8 cellular contexts compared by ENCODE assay signal in genomic region chr11:105034494-105035261, GRCh38. TPM values are rescaled to one million over a fixed set of nuclear protein-coding genes. Genes with fewer than 3 reads are reported as not detected.
DNase-seq lines count a peak whose midpoint lies in the region; ATAC-seq, FAIRE-seq and TF ChIP-seq lines count a peak whose summit lies in the region.
"Not testable (repeated sequence)": the region's sequence is repeated elsewhere in the genome, so short reads cannot be mapped to it uniquely, and the experiment has no call there.

TSS of gene CASP1 (minus strand) at chr11:105035144. CDS start at chr11:105035113, 31 bp downstream.

- not testable (repeated sequence) for H3K9me3 Mint-ChIP-seq in activated CD8-positive, alpha-beta T cell treated with anti-CD3 and anti-CD28 coated beads, Interleukin-2, amount 10 ng/mL, durations not matched to agents 7 days and 5 days (ENCODE audit: insufficient read depth); dendritic cell treated with granulocyte-macrophage colony-stimulating factor and Interleukin-4, amounts not matched to agents 40 ng/mL and 50 ng/mL, for 4 days

- peak within 1 kb of the TSS; percentile 93 for H3K27ac Mint-ChIP-seq in activated CD8-positive, alpha-beta T cell treated with anti-CD3 and anti-CD28 coated beads, Interleukin-2, amount 10 ng/mL, durations not matched to agents 7 days and 5 days
- peak within 1 kb of the TSS; percentile 96 for H3K27ac Mint-ChIP-seq in dendritic cell treated with granulocyte-macrophage colony-stimulating factor and Interleukin-4, amounts not matched to agents 40 ng/mL and 50 ng/mL, for 4 days

- not testable (repeated sequence) for H3K9ac ChIP-seq in HepG2 (ENCODE audit: insufficient read depth, low read depth, low read length); smooth muscle cell (ENCODE audit: low read depth)

- not testable (repeated sequence) for H3K36me3 ChIP-seq in BJ (ENCODE audit: control insufficient read depth, insufficient read depth, low read length); HepG2 (replicated peaks in 1 of 2; ENCODE audit: control insufficient read depth in 1 of 2, insufficient read depth in 2 of 2, low read length in 2 of 2); smooth muscle cell (ENCODE audit: low read depth)

- not testable (repeated sequence) for TF ChIP-seq POLR2A in HepG2 (IDR thresholded peaks at IDR 0.05; ENCODE audit: insufficient read depth in 1 of 2, low read depth in 2 of 2, low read length in 2 of 2)

- H3K9me3 ChIP-seq in HepG2 (ENCODE audit: low read length); smooth muscle cell (replicated peaks; ENCODE audit: low read depth): not testable (repeated sequence)

- H3K4me3 Mint-ChIP-seq in activated CD8-positive, alpha-beta T cell treated with anti-CD3 and anti-CD28 coated beads, Interleukin-2, amount 10 ng/mL, durations not matched to agents 7 days and 5 days, result peak within 1 kb of the TSS; percentile 87
- peak within 1 kb of the TSS; percentile 88 for H3K4me3 Mint-ChIP-seq in dendritic cell treated with granulocyte-macrophage colony-stimulating factor and Interleukin-4, amounts not matched to agents 40 ng/mL and 50 ng/mL, for 4 days

- H3K4me3 ChIP-seq in BJ (ENCODE audit: low read depth, low read length) (peak within 1 kb of the TSS; percentile 42), smooth muscle cell (peak within 1 kb of the TSS; percentile 16)
- H3K4me3 ChIP-seq in HepG2 (replicated peaks in 1 of 3; ENCODE audit: insufficient read depth in 1 of 3, low read depth in 2 of 3, low read length in 3 of 3), result not testable (repeated sequence)

- not testable (repeated sequence) for H3F3A ChIP-seq in smooth muscle cell (ENCODE audit: low read depth)

- H3K27me3 ChIP-seq in BJ (ENCODE audit: control insufficient read depth, insufficient read depth, low read length); HepG2 (ENCODE audit: control insufficient read depth in 1 of 2, insufficient read depth in 2 of 2, low read length in 2 of 2); smooth muscle cell (ENCODE audit: low read depth): not testable (repeated sequence)

- H2AFZ ChIP-seq in HepG2 (ENCODE audit: low read length), result not testable (repeated sequence)
- peak within 1 kb of the TSS; percentile 78 for H2AFZ ChIP-seq in smooth muscle cell (ENCODE audit: low read depth)

- TF ChIP-seq EP300 in HepG2 (IDR thresholded peaks at IDR 0.05; ENCODE audit: low read depth in 2 of 2, low read length in 2 of 2); HepG2 (CRISPR knock-in tag; IDR thresholded peaks at IDR 0.05; ENCODE audit: borderline replicate concordance): not testable (repeated sequence)

- CTCF ChIA-PET in BJ (lab: Yijun Ruan, JAX); HepG2 (lab: Yijun Ruan, JAX; ENCODE audit: low intra/inter-chr PET ratio, low total read pairs): not testable (repeated sequence)
- CTCF ChIA-PET in activated CD8-positive, alpha-beta T cell treated with anti-CD3 and anti-CD28 coated beads, Interleukin-2, amount 10 ng/mL, durations not matched to agents 7 days and 5 days (lab: Charles Lee), result interaction anchor here (1.2 kb wide), 1 partner anchor 425 kb away, joined by 3 read pairs; no protein-coding TSS in a partner anchor

- H3K4me2 ChIP-seq in HepG2 (ENCODE audit: low read depth, low read length), result peak within 1 kb of the TSS; percentile 41
- peak within 1 kb of the TSS; percentile 59 for H3K4me2 ChIP-seq in smooth muscle cell

- TF ChIP-seq RAD21 in HepG2 (CRISPR knock-in tag; IDR thresholded peaks at IDR 0.05), result not testable (repeated sequence)

- not testable (repeated sequence) for H3K27ac ChIP-seq in HepG2 (ENCODE audit: extremely low read length, insufficient read depth, low read length); smooth muscle cell (ENCODE audit: low read depth)

- TF ChIP-seq CTCF in BJ (IDR thresholded peaks at IDR 0.05; ENCODE audit: insufficient read depth, low read depth, low read length); HepG2 (CRISPR knock-in tag; IDR thresholded peaks at IDR 0.05); smooth muscle cell (IDR thresholded peaks at IDR 0.05; ENCODE audit: borderline replicate concordance, insufficient read depth, poor library complexity, severe bottlenecking): not testable (repeated sequence)

- intact Hi-C loops in dendritic cell treated with granulocyte-macrophage colony-stimulating factor and Interleukin-4, amounts not matched to agents 40 ng/mL and 50 ng/mL, for 4 days (cut with micrococcal nuclease), result loop anchor here (5.0 to 10.0 kb wide), 2 partner anchors 150 to 192 kb away; no protein-coding TSS in a partner anchor
- intact Hi-C loops in HepG2 (cut with micrococcal nuclease; ENCODE audit: unreplicated experiment), result not testable (repeated sequence)

- peaks cover 36% of the 10 kb centered on the region for H3K4me1 Mint-ChIP-seq in activated CD8-positive, alpha-beta T cell treated with anti-CD3 and anti-CD28 coated beads, Interleukin-2, amount 10 ng/mL, durations not matched to agents 7 days and 5 days (ENCODE audit: low read depth)
- peaks cover 63% of the 10 kb centered on the region for H3K4me1 Mint-ChIP-seq in dendritic cell treated with granulocyte-macrophage colony-stimulating factor and Interleukin-4, amounts not matched to agents 40 ng/mL and 50 ng/mL, for 4 days (ENCODE audit: low read depth)

- H3K79me2 ChIP-seq in HepG2 (ENCODE audit: insufficient read depth, low read length); smooth muscle cell (ENCODE audit: low read depth): not testable (repeated sequence)

- not testable (repeated sequence) for H3K27me3 Mint-ChIP-seq in activated CD8-positive, alpha-beta T cell treated with anti-CD3 and anti-CD28 coated beads, Interleukin-2, amount 10 ng/mL, durations not matched to agents 7 days and 5 days (ENCODE audit: low read depth); dendritic cell treated with granulocyte-macrophage colony-stimulating factor and Interleukin-4, amounts not matched to agents 40 ng/mL and 50 ng/mL, for 4 days

- in situ Hi-C loops in HepG2 (cut with HindIII; ENCODE audit: extremely low pct_ligation_motif_present, low pct_unique_long_range_greater_than_20kb), result not testable (repeated sequence)

- peaks cover 13% of the 10 kb centered on the region for H3K4me1 ChIP-seq in HepG2 (ENCODE audit: insufficient read depth, low read length)
- not testable (repeated sequence) for H3K4me1 ChIP-seq in smooth muscle cell (ENCODE audit: low read depth)

- ATAC-seq in GM19324 (IDR thresholded peaks at IDR 0.05; ENCODE audit: low FRiP score, unreplicated experiment), result peak; percentile 95
- ATAC-seq in HG02973 (IDR thresholded peaks at IDR 0.05; ENCODE audit: unreplicated experiment), result peak; percentile 94
- ATAC-seq in activated CD8-positive, alpha-beta T cell treated with anti-CD3 and anti-CD28 coated beads, Interleukin-2, amount 10 ng/mL, durations not matched to agents 7 days and 5 days, result peak; percentile 87
- peak; percentile 50; the same call in 2 of the 3 replicates for ATAC-seq in HepG2

- POLR2A ChIA-PET in BJ (lab: Charles Lee); activated CD8-positive, alpha-beta T cell treated with anti-CD3 and anti-CD28 coated beads, Interleukin-2, amount 10 ng/mL, durations not matched to agents 7 days and 5 days (lab: Charles Lee); HepG2 (lab: Yijun Ruan, JAX): not testable (repeated sequence)

- peak; percentile 49 for FAIRE-seq in HepG2 (lab: Jason Lieb, UNC)

- DNase-seq in BJ (ENCODE audit: low read depth), result peak; percentile 49
- peak; percentile 81 for DNase-seq in MV-4-11 (lab: John Stamatoyannopoulos, UW)
- peak; percentile 61 for DNase-seq in activated CD8-positive, alpha-beta T cell treated with anti-CD3 and anti-CD28 coated beads, Interleukin-2, amount 10 ng/mL, durations not matched to agents 7 days and 5 days
- DNase-seq in HepG2 (ENCODE audit: low spot score); smooth muscle cell (lab: John Stamatoyannopoulos, UW; ENCODE audit: unreplicated experiment): not testable (repeated sequence)

- peaks cover 63% of the 10 kb centered on the region for H3K36me3 Mint-ChIP-seq in activated CD8-positive, alpha-beta T cell treated with anti-CD3 and anti-CD28 coated beads, Interleukin-2, amount 10 ng/mL, durations not matched to agents 7 days and 5 days (ENCODE audit: low read depth)
- peaks cover 45% of the 10 kb centered on the region for H3K36me3 Mint-ChIP-seq in dendritic cell treated with granulocyte-macrophage colony-stimulating factor and Interleukin-4, amounts not matched to agents 40 ng/mL and 50 ng/mL, for 4 days (ENCODE audit: low read depth)

- WGBS in HepG2 (ENCODE audit: low lambda C conversion rate), result 47% methylated on average over 3 of the region's 3 CpGs
- WGBS in smooth muscle cell (ENCODE audit: low lambda C conversion rate), result 65% methylated on average over 3 of the region's 3 CpGs

- not testable (repeated sequence) for H4K20me1 ChIP-seq in HepG2 (ENCODE audit: insufficient read depth, low read length); smooth muscle cell (ENCODE audit: low read depth)

- not testable (repeated sequence) for BruUV-seq in HepG2 (replicated peaks; lab: Mats Ljungman, UMichigan)

RNA-seq across cellular contexts. Expression of gene CASP1, which starts in this region (rescaled TPM):
- 5.1 and 15.4 TPM in 2 replicates for polyA plus RNA-seq in BJ (2011; rRNA removed)
- polyA minus RNA-seq in BJ (2011; rRNA and poly(A)+ RNA removed), result 2.5 and 5.4 TPM in 2 replicates
- 10 to 100 TPM; 87.6 to 97.8 TPM for total RNA-seq in activated CD8-positive, alpha-beta T cell treated with anti-CD3 and anti-CD28 coated beads, Interleukin-2, amount 10 ng/mL, durations not matched to agents 7 days and 5 days
- 5.2 and 6.6 TPM in 2 replicates for total RNA-seq in HepG2 (2016; rRNA removed; fragmentation: Illumina TruSeq; extraction: Trizol)
- 0.91 and 1.4 TPM in 2 replicates for total RNA-seq in HepG2 (2016; cell fraction: cytosol; rRNA removed; fragmentation: Illumina TruSeq; extraction: Trizol; ENCODE audit: low read depth)
- total RNA-seq in HepG2 (2016; cell fraction: insoluble cytoplasmic fraction; rRNA removed; fragmentation: Illumina TruSeq; extraction: Trizol), result 4.9 and 5.6 TPM in 2 replicates
- total RNA-seq in HepG2 (2016; cell fraction: membrane; rRNA removed; fragmentation: Illumina TruSeq; extraction: Trizol), result 2.1 and 2.2 TPM in 2 replicates
- total RNA-seq in HepG2 (2016; cell fraction: nucleus; rRNA removed; fragmentation: Illumina TruSeq; extraction: Trizol), result 4.4 and 4.9 TPM in 2 replicates
- polyA plus RNA-seq in HepG2 (2011; rRNA removed), result 0.34 and 0.85 TPM in 2 replicates
- 0.20 and 0.54 TPM in 2 replicates for polyA plus RNA-seq in HepG2 (2011; cell fraction: cytosol; rRNA removed)
- polyA plus RNA-seq in HepG2 (2011; cell fraction: nucleus; rRNA removed), result 0.63 and 1.1 TPM in 2 replicates
- 0.98 and 1.3 TPM in 2 replicates for polyA plus RNA-seq in HepG2 (2012)
- 1.5 and 1.8 TPM in 2 replicates for polyA plus RNA-seq in HepG2 (2016; cell fraction: cytosol; fragmentation: Illumina TruSeq; extraction: Trizol; ENCODE audit: low read depth)
- 5.5 and 7.9 TPM in 2 replicates for polyA plus RNA-seq in HepG2 (2016; cell fraction: insoluble cytoplasmic fraction; fragmentation: Illumina TruSeq; extraction: Trizol; ENCODE audit: low read depth)
- 1.1 and 2.0 TPM in 2 replicates for polyA plus RNA-seq in HepG2 (2016; cell fraction: membrane; fragmentation: Illumina TruSeq; extraction: Trizol; ENCODE audit: low read depth)
- 2.8 and 3.3 TPM in 2 replicates for polyA plus RNA-seq in HepG2 (2016; cell fraction: nucleus; fragmentation: Illumina TruSeq; extraction: Trizol; ENCODE audit: insufficient read depth, low read depth)
- 10.0 TPM in 1 of 2 replicates, not detected in the other for polyA minus RNA-seq in HepG2 (2011; rRNA and poly(A)+ RNA removed; ENCODE audit: low replicate concordance)
- polyA minus RNA-seq in HepG2 (2011; cell fraction: cytosol; rRNA and poly(A)+ RNA removed), result 0.99 TPM in 1 of 2 replicates, not detected in the other
- polyA minus RNA-seq in HepG2 (2011; cell fraction: nucleus; rRNA and poly(A)+ RNA removed), result 0.90 and 2.1 TPM in 2 replicates
- 0.90 TPM in 1 of 2 replicates, not detected in the other for total RNA-seq in smooth muscle cell
- polyA plus RNA-seq in smooth muscle cell, result 1.2 TPM in 1 of 2 replicates, not detected in the other

Comparison
In these comparisons a context has a peak if more than half of its experiments do, and no peak if none do; other contexts are left out.
1. RNA of gene CASP1 (total RNA-seq): 87.6 to 97.8 TPM in activated CD8-positive, alpha-beta T cell treated with anti-CD3 and anti-CD28 coated beads, Interleukin-2, amount 10 ng/mL, durations not matched to agents 7 days and 5 days; 0.91 to 6.6 TPM in HepG2 and 0.90 TPM in smooth muscle cell; every median in the first group is over 10 times any median in the second.
2. Peak in every context shown above with its lines, with median percentiles within 50 percentile points of each other: ATAC-seq.